ENCODE assay signal across 8 cellular contexts in the genomic region with DNA sequence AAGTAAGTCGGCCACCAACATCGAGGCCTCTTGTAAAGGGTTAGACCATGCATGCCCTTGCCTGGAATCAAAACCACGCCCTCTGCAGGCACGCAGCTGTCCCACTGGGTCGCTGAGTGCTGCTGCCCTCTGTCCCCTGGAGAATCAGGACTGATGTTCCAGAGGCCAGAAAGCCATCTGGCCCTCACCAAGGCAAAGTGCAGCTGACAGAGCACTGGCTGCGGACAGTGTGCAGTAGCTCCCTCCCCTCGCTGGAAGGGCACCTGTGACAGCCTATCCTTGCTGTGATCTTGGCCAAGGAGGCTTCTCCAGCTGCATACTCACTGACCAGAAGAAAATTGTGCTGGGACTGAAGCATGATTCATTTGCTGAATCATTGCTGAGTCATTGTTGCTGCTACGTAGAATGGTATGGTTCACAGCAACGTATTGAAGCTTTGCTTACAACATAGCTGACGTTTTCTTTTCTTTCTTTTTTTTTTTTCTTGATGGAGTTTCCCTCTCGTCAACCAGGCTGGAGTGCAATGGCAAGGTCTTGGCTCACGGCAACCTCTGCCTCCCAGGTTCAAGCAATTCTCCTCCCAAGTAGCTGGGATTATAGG. TPM values are rescaled to one million over a fixed set of nuclear protein-coding genes. Genes with fewer than 3 reads are reported as not detected.
DNase-seq lines count a peak whose midpoint lies in the region; ATAC-seq and TF ChIP-seq lines count a peak whose summit lies in the region.

No MANE protein-coding gene starts in this region.

- H3K36me3 ChIP-seq in SJSA1 (no peaks in the 10 kb centered on the region), transverse colon (no peaks in the 10 kb centered on the region)

- H3K4me3 ChIP-seq in SJSA1 (no peak overlapping the region), fibroblast of villous mesenchyme (ENCODE audit: low read depth, low read length) (no peak overlapping the region), transverse colon (no peak overlapping the region)

- in situ Hi-C loops in transverse colon (cut with MboI; ENCODE audit: low pct_ligation_motif_present in 1 of 4, low pct_unique_long_range_greater_than_20kb in 1 of 4, low sequenced_read_pairs in 3 of 4): no loop called here

- peak; percentile 15 for DNase-seq in stimulated activated CD4-positive, alpha-beta T cell treated with anti-CD3 and anti-CD28 coated beads, Interleukin-15, amount 100 ng/mL, for 24 hours
- DNase-seq in stimulated activated CD4-positive, alpha-beta T cell treated with anti-CD3 and anti-CD28 coated beads, Interleukin-2, amount 100 ng/mL, for 48 hours: no peak
- DNase-seq in SJSA1 (ENCODE audit: low read depth in 1 of 2, low spot score in 2 of 2) (peak; percentile 77 to 80), fibroblast of villous mesenchyme (ENCODE audit: low read depth) (peak; percentile 97), transverse colon (no peak), posterior vena cava (ENCODE audit: low spot score) (no peak), iPS-NIHi7 (ENCODE audit: extremely low spot score) (no peak)

- peaks cover 13% of the 10 kb centered on the region for H3K4me1 ChIP-seq in SJSA1 (replicated peaks)
- peaks cover 0 to 8% (median 4%) of the 10 kb centered on the region in 4 donors for H3K4me1 ChIP-seq in transverse colon

- WGBS in transverse colon (ENCODE audit: low coverage in 1 of 2), 2 donors: 62 to 68% methylated on average over 4 to 12 of the region's 12 CpGs

- intact Hi-C loops in transverse colon (cut with DNase I; ENCODE audit: low total_unique reads) (no loop called here), posterior vena cava (cut with DNase I) (no loop called here)

- peak; percentile 16 for TF ChIP-seq CTCF in fibroblast of villous mesenchyme (IDR thresholded peaks at IDR 0.05; ENCODE audit: insufficient read depth, low read depth, low read length)
- TF ChIP-seq CTCF in transverse colon (IDR thresholded peaks at IDR 0.05): no peak

- H3K27ac ChIP-seq in SJSA1: peak overlapping the region; percentile 45; the same call in 1 of the 2 replicates
- H3K27ac ChIP-seq in transverse colon: peak overlapping the region; percentile 51 to 71 (median 65)

- H3K27me3 ChIP-seq in SJSA1 (replicated peaks): no peaks in the 10 kb centered on the region
- no peaks in the 10 kb centered on the region for H3K27me3 ChIP-seq in transverse colon

- TF ChIP-seq EP300 in transverse colon (IDR thresholded peaks at IDR 0.05; ENCODE audit: low read depth): no peak

- no peak for TF ChIP-seq POLR2A in transverse colon (IDR thresholded peaks at IDR 0.05)

- no peak for ATAC-seq in GM19035 (IDR thresholded peaks at IDR 0.05; ENCODE audit: unreplicated experiment)

- H3K9me3 ChIP-seq in SJSA1 (replicated peaks): no peaks in the 10 kb centered on the region
- H3K9me3 ChIP-seq in transverse colon: no peaks in the 10 kb centered on the region

RNA-seq across cellular contexts. Expression of gene DDC, which starts 30.4 kb away (rescaled TPM):
- total RNA-seq in SJSA1 (2014; rRNA removed; shearing (Covaris generic)): not detected in 2 replicates
- total RNA-seq in fibroblast of villous mesenchyme (not detected in 2 replicates), transverse colon (10 to 100 TPM; 16.1 to 71.3 (median 42.5) TPM), posterior vena cava (not detected)

Comparison
In these comparisons a context has a peak if more than half of its experiments do, and no peak if none do; other contexts are left out.
1. DNase-seq: peak in stimulated activated CD4-positive, alpha-beta T cell treated with anti-CD3 and anti-CD28 coated beads, Interleukin-15, amount 100 ng/mL, for 24 hours (single experiment), SJSA1 (2 of 2) and fibroblast of villous mesenchyme (single experiment); none in stimulated activated CD4-positive, alpha-beta T cell treated with anti-CD3 and anti-CD28 coated beads, Interleukin-2, amount 100 ng/mL, for 48 hours (0 of 2), transverse colon (single experiment), posterior vena cava (single experiment) and iPS-NIHi7 (single experiment).
2. RNA of gene DDC, which starts 30.4 kb away (total RNA-seq): 16.1 to 71.3 TPM in transverse colon; not detected in posterior vena cava, not detected in SJSA1 and not detected in fibroblast of villous mesenchyme; every median in the first group is over 10 times any median in the second.